Comparison of ENCODE assay signal across 13 cellular contexts in genomic region chr18:1014951-1015627, GRCh38.
DNase-seq lines count a peak whose midpoint lies in the region; ATAC-seq and TF ChIP-seq lines count a peak whose summit lies in the region.
"Had no signal": no experiment of that assay in that cellular context is flagged by ENCODE, and none has a peak within 500 bp of the region (broad histone marks: within the 10 kb centered on the region; RNA-seq: fewer than 3 reads in every experiment).

No MANE protein-coding gene starts in this region.

- no peak overlapping the region for H3K4me3 ChIP-seq in AG10803 (ENCODE audit: low read length)
- no peak overlapping the region for H3K4me3 ChIP-seq in fibroblast of pulmonary artery (replicated peaks; ENCODE audit: low read depth, low read length)
- H3K4me3 ChIP-seq in CD8-positive, alpha-beta T cell (ENCODE audit: low read depth, low read length), result no peak overlapping the region
- H3K4me3 ChIP-seq: adrenal gland, tibial nerve had no signal

- no peaks in the 10 kb centered on the region for H3K27me3 ChIP-seq in CD8-positive, alpha-beta T cell (ENCODE audit: insufficient read depth, low read length)
- H3K27me3 ChIP-seq: adrenal gland, tibial nerve had no signal

- H3K27me3 Mint-ChIP-seq in neural crest cell (ENCODE audit: low read depth), result no peaks in the 10 kb centered on the region
- peaks cover 1% of the 10 kb centered on the region for H3K27me3 Mint-ChIP-seq in CD8-positive, alpha-beta T cell (ENCODE audit: low read depth)

- no peak overlapping the region for H3K27ac ChIP-seq in CD8-positive, alpha-beta T cell (ENCODE audit: low read depth, low read length)
- H3K27ac ChIP-seq: tibial nerve had no signal

- intact Hi-C loops in CD8-positive, alpha-beta T cell (cut with DNase I, micrococcal nuclease), result no loop called here

- no peak overlapping the region for H3K4me3 Mint-ChIP-seq in neural crest cell
- no peak overlapping the region for H3K4me3 Mint-ChIP-seq in CD8-positive, alpha-beta T cell

- CTCF ChIA-PET in CD8-positive, alpha-beta T cell (lab: Charles Lee), result no interaction called here

- no peaks in the 10 kb centered on the region for H3K4me1 ChIP-seq in CD8-positive, alpha-beta T cell (ENCODE audit: insufficient read depth, low read length)
- H3K4me1 ChIP-seq: adrenal gland had no signal

- POLR2A ChIA-PET in CD8-positive, alpha-beta T cell (lab: Charles Lee), result no interaction called here

- TF ChIP-seq CTCF in AG10803 (conservative IDR thresholded peaks at IDR 0.05; ENCODE audit: low read length), result peak; percentile 26; the same call in 1 of the 2 replicates
- no peak for TF ChIP-seq CTCF in fibroblast of pulmonary artery (IDR thresholded peaks at IDR 0.05; ENCODE audit: low read length, missing control alignments)
- no peak for TF ChIP-seq CTCF in neural crest cell (conservative IDR thresholded peaks at IDR 0.05)
- no peak for TF ChIP-seq CTCF in CD8-positive, alpha-beta T cell (IDR thresholded peaks at IDR 0.05)

- H3K9me3 ChIP-seq in CD8-positive, alpha-beta T cell (ENCODE audit: low read length), result no peaks in the 10 kb centered on the region
- H3K9me3 ChIP-seq: adrenal gland, tibial nerve had no signal

- DNase-seq in AG10803 (ENCODE audit: low read depth) (peak; percentile 71), NCI-H226 (peak; percentile 68), fibroblast of pulmonary artery (ENCODE audit: low read depth) (peak; percentile 67), neural crest cell (ENCODE audit: low read depth, low spot score) (no peak), KG1 (lab: John Stamatoyannopoulos, UW) (no peak)
- DNase-seq in CD8-positive, alpha-beta T cell, result no peak
- no peak for DNase-seq in stimulated activated CD8-positive, alpha-beta memory T cell treated with anti-CD3 and anti-CD28 coated beads, Interleukin-4, amount 100 ng/mL, for 48 hours
- DNase-seq: adrenal gland, DMS79, occipital lobe had no signal

- no peak for ATAC-seq in HG02840 (IDR thresholded peaks at IDR 0.05; ENCODE audit: low FRiP score, unreplicated experiment)
- ATAC-seq in CD8-positive, alpha-beta T cell, result no peak
- ATAC-seq: HCT116 had no signal

- peaks cover 35% of the 10 kb centered on the region for H3K4me1 Mint-ChIP-seq in neural crest cell
- H3K4me1 Mint-ChIP-seq in CD8-positive, alpha-beta T cell (ENCODE audit: low read depth), result no peaks in the 10 kb centered on the region

- no peaks in the 10 kb centered on the region for H3K36me3 ChIP-seq in CD8-positive, alpha-beta T cell (ENCODE audit: insufficient read depth, low read length)
- H3K36me3 ChIP-seq: adrenal gland, tibial nerve had no signal

- no peaks in the 10 kb centered on the region for H3K36me3 Mint-ChIP-seq in neural crest cell (ENCODE audit: low read depth)
- H3K36me3 Mint-ChIP-seq in CD8-positive, alpha-beta T cell, result no peaks in the 10 kb centered on the region

- H3K9me3 Mint-ChIP-seq in neural crest cell, result no peaks in the 10 kb centered on the region
- no peaks in the 10 kb centered on the region for H3K9me3 Mint-ChIP-seq in CD8-positive, alpha-beta T cell

- H3K27ac Mint-ChIP-seq in neural crest cell (ENCODE audit: unreplicated experiment), result peak overlapping the region; percentile 9
- H3K27ac Mint-ChIP-seq in CD8-positive, alpha-beta T cell, result no peak overlapping the region

Comparison
In these comparisons a context has a peak if more than half of its experiments do, and no peak if none do; other contexts are left out.
1. DNase-seq: peak in AG10803 (single experiment), NCI-H226 (single experiment) and fibroblast of pulmonary artery (single experiment); none in neural crest cell (single experiment), CD8-positive, alpha-beta T cell (0 of 7), KG1 (single experiment) and stimulated activated CD8-positive, alpha-beta memory T cell treated with anti-CD3 and anti-CD28 coated beads, Interleukin-4, amount 100 ng/mL, for 48 hours (single experiment).